ENCODE assay signal across 42 cellular contexts in genomic region chr12:1815108-1815507, GRCh38. TPM values are rescaled to one million over a fixed set of nuclear protein-coding genes. Genes with fewer than 3 reads are reported as not detected.
"Had no signal": no experiment of that assay in that cellular context is flagged by ENCODE, and none has a peak within 500 bp of the region (broad histone marks: within the 10 kb centered on the region; RNA-seq: fewer than 3 reads in every experiment).

No MANE protein-coding gene starts in this region.

- H3K9me3 ChIP-seq: adrenal gland, body of pancreas, esophagus squamous epithelium, gastroesophageal sphincter had no signal

- ATAC-seq: activated CD4-positive, CD25-positive, alpha-beta regulatory T cell treated with anti-CD3 and anti-CD28 coated beads, Interleukin-2, amount 50 U/mL, for 24 hours; activated CD8-positive, alpha-beta memory T cell treated with anti-CD3 and anti-CD28 coated beads, Interleukin-2, amount 10 ng/mL, durations not matched to agents 7 days and 5 days; activated CD8-positive, alpha-beta T cell treated with anti-CD3 and anti-CD28 coated beads, Interleukin-2, amount 10 ng/mL, durations not matched to agents 7 days and 5 days; activated naive CD8-positive, alpha-beta T cell treated with anti-CD3 and anti-CD28 coated beads, Interleukin-2, amount 50 U/mL, for 24 hours; body of pancreas; gastroesophageal sphincter; T-cell had no signal

- H3K9me3 Mint-ChIP-seq: activated B cell treated with CpG ODN at 0.5 μM for 24 hours; activated CD4-positive, alpha-beta memory T cell treated with anti-CD3 and anti-CD28 coated beads for 36 hours; activated CD4-positive, alpha-beta T cell treated with anti-CD3 and anti-CD28 coated beads, Interleukin-2, amount 10 ng/mL, durations not matched to agents 24 days and 14 days; activated naive CD4-positive, alpha-beta T cell treated with anti-CD3 and anti-CD28 coated beads for 36 hours; activated naive CD4-positive, alpha-beta T cell treated with anti-CD3 and anti-CD28 coated beads, Interleukin-2, amount 50 U/mL, for 24 hours; activated naive CD8-positive, alpha-beta T cell treated with anti-CD3 and anti-CD28 coated beads for 36 hours; activated naive CD8-positive, alpha-beta T cell treated with anti-CD3 and anti-CD28 coated beads, Interleukin-2, amount 50 U/mL, for 24 hours; activated T-helper 1 cell treated with anti-CD3 and anti-CD28 coated beads, Interleukin-12 subunit alpha, Interleukin-12 subunit beta, Interleukin-2, Interleukin-4 antibody, amounts not matched to agents 30 ng/mL and 10 ng/mL and 1 ng/mL, durations not matched to agents 14 hours and 24 hours and 36 hours; activated T-helper 2 cell treated with anti-CD3 and anti-CD28 coated beads, Interferon-gamma antibody, Interleukin-2, Interleukin-4, amounts not matched to agents 10 μg/mL and 5 μg/mL and 100 μg/mL, durations not matched to agents 14 hours and 24 hours and 36 hours; T-cell; T-helper 1 cell treated with Interleukin-12 subunit alpha and Interleukin-12 subunit beta and Interleukin-4 antibody, amounts not matched to agents 30 μg/mL and 1 μg/mL, for 36 hours; T-helper 2 cell treated with Interferon-gamma antibody and Interleukin-4, amounts not matched to agents 5 μg/mL and 100 μg/mL, for 36 hours had no signal

- H3K4me1 ChIP-seq: adrenal gland, body of pancreas had no signal

- H3K27ac Mint-ChIP-seq: activated B cell treated with CpG ODN at 0.5 μM for 24 hours; activated CD4-positive, alpha-beta memory T cell treated with anti-CD3 and anti-CD28 coated beads for 36 hours; activated CD4-positive, alpha-beta T cell treated with anti-CD3 and anti-CD28 coated beads, Interleukin-2, amount 10 ng/mL, durations not matched to agents 24 days and 14 days; activated CD8-positive, alpha-beta memory T cell treated with anti-CD3 and anti-CD28 coated beads, Interleukin-2, amount 10 ng/mL, durations not matched to agents 7 days and 5 days; activated CD8-positive, alpha-beta T cell treated with anti-CD3 and anti-CD28 coated beads, Interleukin-2, amount 10 ng/mL, durations not matched to agents 7 days and 5 days; activated naive CD4-positive, alpha-beta T cell treated with anti-CD3 and anti-CD28 coated beads for 36 hours; activated naive CD4-positive, alpha-beta T cell treated with anti-CD3 and anti-CD28 coated beads, Interleukin-2, amount 50 U/mL, for 24 hours; activated naive CD8-positive, alpha-beta T cell treated with anti-CD3 and anti-CD28 coated beads for 36 hours; activated naive CD8-positive, alpha-beta T cell treated with anti-CD3 and anti-CD28 coated beads, Interleukin-2, amount 50 U/mL, for 24 hours; activated T-helper 1 cell treated with anti-CD3 and anti-CD28 coated beads, Interleukin-12 subunit alpha, Interleukin-12 subunit beta, Interleukin-2, Interleukin-4 antibody, amounts not matched to agents 30 ng/mL and 10 ng/mL and 1 ng/mL, durations not matched to agents 14 hours and 24 hours and 36 hours; activated T-helper 2 cell treated with anti-CD3 and anti-CD28 coated beads, Interferon-gamma antibody, Interleukin-2, Interleukin-4, amounts not matched to agents 10 μg/mL and 5 μg/mL and 100 μg/mL, durations not matched to agents 14 hours and 24 hours and 36 hours; T-helper 1 cell treated with Interleukin-12 subunit alpha and Interleukin-12 subunit beta and Interleukin-4 antibody, amounts not matched to agents 30 μg/mL and 1 μg/mL, for 36 hours; T-helper 2 cell treated with Interferon-gamma antibody and Interleukin-4, amounts not matched to agents 5 μg/mL and 100 μg/mL, for 36 hours had no signal

- H3K27ac ChIP-seq: adrenal gland, body of pancreas, epithelial cell of prostate, esophagus squamous epithelium, gastroesophageal sphincter, WERI-Rb-1 had no signal

- FAIRE-seq: colon, endometrium, endothelial cell of umbilical vein had no signal

- H3K36me3 Mint-ChIP-seq: activated CD4-positive, alpha-beta memory T cell treated with anti-CD3 and anti-CD28 coated beads for 36 hours; activated CD8-positive, alpha-beta memory T cell treated with anti-CD3 and anti-CD28 coated beads, Interleukin-2, amount 10 ng/mL, durations not matched to agents 7 days and 5 days; activated naive CD4-positive, alpha-beta T cell treated with anti-CD3 and anti-CD28 coated beads, Interleukin-2, amount 50 U/mL, for 24 hours; activated naive CD8-positive, alpha-beta T cell treated with anti-CD3 and anti-CD28 coated beads for 36 hours; T-cell had no signal

- H3K4me3 ChIP-seq: adrenal gland, body of pancreas, esophagus squamous epithelium, gastroesophageal sphincter had no signal

- DNase-seq: activated B cell treated with CpG ODN at 0.5 μM for 24 hours; activated CD4-positive, alpha-beta memory T cell treated with anti-CD3 and anti-CD28 coated beads for 36 hours; activated CD4-positive, alpha-beta T cell treated with anti-CD3 and anti-CD28 coated beads, Interleukin-2, amount 10 ng/mL, durations not matched to agents 24 days and 14 days; activated CD8-positive, alpha-beta memory T cell treated with anti-CD3 and anti-CD28 coated beads, Interleukin-2, amount 10 ng/mL, durations not matched to agents 7 days and 5 days; activated CD8-positive, alpha-beta memory T cell treated with anti-CD3 and anti-CD28 coated beads, Interleukin-2, amount 50 U/mL, for 4 hours; activated CD8-positive, alpha-beta T cell treated with anti-CD3 and anti-CD28 coated beads, Interleukin-2, amount 10 ng/mL, durations not matched to agents 7 days and 5 days; activated effector memory CD4-positive, alpha-beta T cell treated with anti-CD3 and anti-CD28 coated beads, Interleukin-2, amount 50 U/mL, for 16 hours; activated naive CD4-positive, alpha-beta T cell treated with anti-CD3 and anti-CD28 coated beads for 36 hours; activated naive CD8-positive, alpha-beta T cell treated with anti-CD3 and anti-CD28 coated beads for 36 hours; activated naive CD8-positive, alpha-beta T cell treated with anti-CD3 and anti-CD28 coated beads, Interleukin-2, amount 50 U/mL, for 24 hours; activated T-cell treated with anti-CD3 and anti-CD28 coated beads, Interleukin-2, amount 50 U/mL, for 1 hour; activated T-cell treated with anti-CD3 and anti-CD28 coated beads, Interleukin-2, amount 50 U/mL, for 48 hours; adrenal gland; amygdala; aorta; body of pancreas; caudate nucleus; cortex of kidney; effector CD8-positive, alpha-beta T cell; esophagus squamous epithelium; foreskin melanocyte; T-cell; T1000; WERI-Rb-1 had no signal

- H3K4me3 Mint-ChIP-seq: activated B cell treated with CpG ODN at 0.5 μM for 24 hours; activated CD4-positive, alpha-beta memory T cell treated with anti-CD3 and anti-CD28 coated beads for 36 hours; activated CD4-positive, alpha-beta T cell treated with anti-CD3 and anti-CD28 coated beads, Interleukin-2, amount 10 ng/mL, durations not matched to agents 24 days and 14 days; activated CD8-positive, alpha-beta memory T cell treated with anti-CD3 and anti-CD28 coated beads, Interleukin-2, amount 10 ng/mL, durations not matched to agents 7 days and 5 days; activated CD8-positive, alpha-beta T cell treated with anti-CD3 and anti-CD28 coated beads, Interleukin-2, amount 10 ng/mL, durations not matched to agents 7 days and 5 days; activated naive CD4-positive, alpha-beta T cell treated with anti-CD3 and anti-CD28 coated beads for 36 hours; activated naive CD4-positive, alpha-beta T cell treated with anti-CD3 and anti-CD28 coated beads, Interleukin-2, amount 50 U/mL, for 24 hours; activated naive CD8-positive, alpha-beta T cell treated with anti-CD3 and anti-CD28 coated beads for 36 hours; activated naive CD8-positive, alpha-beta T cell treated with anti-CD3 and anti-CD28 coated beads, Interleukin-2, amount 50 U/mL, for 24 hours; activated T-helper 1 cell treated with anti-CD3 and anti-CD28 coated beads, Interleukin-12 subunit alpha, Interleukin-12 subunit beta, Interleukin-2, Interleukin-4 antibody, amounts not matched to agents 30 ng/mL and 10 ng/mL and 1 ng/mL, durations not matched to agents 14 hours and 24 hours and 36 hours; T-cell; T-helper 1 cell treated with Interleukin-12 subunit alpha and Interleukin-12 subunit beta and Interleukin-4 antibody, amounts not matched to agents 30 μg/mL and 1 μg/mL, for 36 hours; T-helper 2 cell treated with Interferon-gamma antibody and Interleukin-4, amounts not matched to agents 5 μg/mL and 100 μg/mL, for 36 hours had no signal

- H3K36me3 ChIP-seq: adrenal gland, esophagus squamous epithelium, gastroesophageal sphincter, WERI-Rb-1 had no signal

RNA-seq across cellular contexts. Expression of gene LRTM2, which starts 5.3 kb away (rescaled TPM):
- total RNA-seq: activated B cell treated with CpG ODN at 0.5 μM for 24 hours; activated CD4-positive, alpha-beta memory T cell treated with anti-CD3 and anti-CD28 coated beads for 36 hours; activated CD8-positive, alpha-beta memory T cell treated with anti-CD3 and anti-CD28 coated beads for 36 hours; activated CD8-positive, alpha-beta memory T cell treated with anti-CD3 and anti-CD28 coated beads, Interleukin-2, amount 10 ng/mL, durations not matched to agents 7 days and 5 days; activated CD8-positive, alpha-beta T cell treated with anti-CD3 and anti-CD28 coated beads, Interleukin-2, amount 10 ng/mL, durations not matched to agents 7 days and 5 days; activated naive CD4-positive, alpha-beta T cell treated with anti-CD3 and anti-CD28 coated beads for 36 hours; activated naive CD8-positive, alpha-beta T cell treated with anti-CD3 and anti-CD28 coated beads for 36 hours; activated T-helper 1 cell treated with anti-CD3 and anti-CD28 coated beads, Interleukin-12 subunit alpha, Interleukin-12 subunit beta, Interleukin-2, Interleukin-4 antibody, amounts not matched to agents 30 ng/mL and 10 ng/mL and 1 ng/mL, durations not matched to agents 14 hours and 24 hours and 36 hours; adrenal gland; aorta; body of pancreas; chondrocyte; dermis microvascular lymphatic vessel endothelial cell; endothelial cell of umbilical vein; esophagus squamous epithelium; fibroblast of lung; fibroblast of villous mesenchyme; gastroesophageal sphincter; glomerular endothelial cell; T-cell had no signal
- polyA plus RNA-seq: adrenal gland, aorta, endothelial cell of umbilical vein, esophagus, fibroblast of lung had no signal
